In genomic region chr21:43957128-43957571, GRCh38 we compare ENCODE assay signal across 1 cellular context.
TF ChIP-seq lines count a peak whose summit lies in the region.

No MANE protein-coding gene starts in this region.

TF ChIP-seq in HCT116, 20 proteins besides CTCF, POLR2A, EP300 and RAD21:
- TF ChIP-seq SP1 (IDR thresholded peaks at IDR 0.05; ENCODE audit: low read depth) (no peak), TCF7L2 (IDR thresholded peaks at IDR 0.05; ENCODE audit: borderline replicate concordance, extremely low read depth, insufficient read depth, insufficient read length) (no peak), EZH2phosphoT487 (IDR thresholded peaks at IDR 0.05; ENCODE audit: borderline replicate concordance) (no peak), MAX (IDR thresholded peaks at IDR 0.05) (no peak), ZFX (IDR thresholded peaks at IDR 0.05) (no peak), SIN3A (IDR thresholded peaks at IDR 0.05; ENCODE audit: low read depth) (no peak), EGR1 (IDR thresholded peaks at IDR 0.05; ENCODE audit: low read depth) (no peak), FOSL1 (IDR thresholded peaks at IDR 0.05; ENCODE audit: low read depth) (no peak), CEBPB (IDR thresholded peaks at IDR 0.05; ENCODE audit: low read depth) (no peak), ELF1 (IDR thresholded peaks at IDR 0.05; ENCODE audit: borderline replicate concordance, low read depth) (no peak), JUND (IDR thresholded peaks at IDR 0.05) (no peak), EZH2 (IDR thresholded peaks at IDR 0.05) (no peak), ZNF274 (IDR thresholded peaks at IDR 0.05; ENCODE audit: low read depth, low read length) (no peak), CBX3 (IDR thresholded peaks at IDR 0.05; ENCODE audit: low read depth) (no peak)
